In genomic region chr16:2150418-2151187, GRCh38 we compare ENCODE assay signal across 1 cellular context.
TF ChIP-seq lines count a peak whose summit lies in the region.

No MANE protein-coding gene starts in this region.

TF ChIP-seq in WTC11, 78 proteins besides CTCF, POLR2A, EP300 and RAD21 (continued from another document):
- TF ChIP-seq NFE2L1 (CRISPR knock-in tag; IDR thresholded peaks at IDR 0.05) (0 out of 2 replicates have a peak, but pooled peaks have one; percentile 40), CREM (CRISPR knock-in tag; IDR thresholded peaks at IDR 0.05) (peak; percentile 39; the same call in 1 of the 2 replicates), ZNF416 (CRISPR knock-in tag; IDR thresholded peaks at IDR 0.05) (peak; percentile 96), STAT6 (CRISPR knock-in tag; conservative IDR thresholded peaks at IDR 0.05; ENCODE audit: low read depth) (no peak), FOXP4 (CRISPR knock-in tag; IDR thresholded peaks at IDR 0.05) (no peak; the same call in 1 of the 2 replicates), NFYB (CRISPR knock-in tag; conservative IDR thresholded peaks at IDR 0.05; ENCODE audit: low read depth) (no peak), AR (CRISPR knock-in tag; IDR thresholded peaks at IDR 0.05) (peak; percentile 62; the same call in 1 of the 2 replicates)
